Comparison of ENCODE assay signal across 31 cellular contexts in the genomic region with DNA sequence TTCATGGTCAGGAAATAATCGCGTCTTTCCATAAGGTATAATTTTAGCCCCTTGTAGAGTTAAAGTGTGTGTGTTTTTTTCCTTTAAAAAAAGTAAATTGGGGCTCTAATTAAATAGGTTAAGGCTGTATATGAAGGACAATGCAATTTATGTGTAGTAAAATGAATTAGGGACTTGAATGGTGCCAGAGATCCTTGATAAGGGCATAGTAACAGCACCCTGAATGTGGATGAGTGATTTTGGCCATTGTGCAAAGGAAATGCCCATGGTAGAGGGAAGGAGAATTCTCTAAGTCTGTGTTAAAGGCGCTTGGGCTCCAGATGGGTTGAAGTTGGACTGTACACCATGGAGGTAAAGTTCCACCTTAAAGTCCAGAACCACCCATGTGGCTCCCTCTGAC.
DNase-seq lines count a peak whose midpoint lies in the region; ATAC-seq and TF ChIP-seq lines count a peak whose summit lies in the region.
"Had no signal": no experiment of that assay in that cellular context is flagged by ENCODE, and none has a peak within 500 bp of the region (broad histone marks: within the 10 kb centered on the region; RNA-seq: fewer than 3 reads in every experiment).

No MANE protein-coding gene starts in this region.

- peaks cover 0 to 11% (median 0%) of the 10 kb centered on the region in 5 donors for H3K27me3 Mint-ChIP-seq in naive thymus-derived CD8-positive, alpha-beta T cell
- H3K27me3 Mint-ChIP-seq: B cell; CD4-positive, alpha-beta memory T cell; CD4-positive, CD25-positive, alpha-beta regulatory T cell; CD8-positive, alpha-beta memory T cell had no signal

- H3K9ac ChIP-seq in SK-N-SH (no peak overlapping the region), Karpas-422 (ENCODE audit: low read length) (no peak overlapping the region)
- H3K9ac ChIP-seq: BLaER1; BLaER1 treated with 17β-estradiol and CSF1 and Interleukin-3, amounts not matched to agents 10 nM and 100 nM had no signal

- H3K4me3 ChIP-seq in SK-N-SH (ENCODE audit: low read depth in 2 of 2, low read length in 1 of 2) (no peak overlapping the region), Karpas-422 (ENCODE audit: low read length) (no peak overlapping the region)
- H3K4me3 ChIP-seq: A549; BLaER1; BLaER1 treated with 17β-estradiol and CSF1 and Interleukin-3, amounts not matched to agents 10 nM and 100 nM had no signal

- no peak for TF ChIP-seq CTCF in SK-N-SH (IDR thresholded peaks at IDR 0.05)

- H3K27me3 ChIP-seq in SK-N-SH (ENCODE audit: insufficient read depth) (no peaks in the 10 kb centered on the region), Karpas-422 (ENCODE audit: low read length) (no peaks in the 10 kb centered on the region)
- H3K27me3 ChIP-seq: BE2C; BLaER1; BLaER1 treated with 17β-estradiol and CSF1 and Interleukin-3, amounts not matched to agents 10 nM and 100 nM had no signal

- no peak overlapping the region for H3K4me3 Mint-ChIP-seq in naive thymus-derived CD8-positive, alpha-beta T cell
- H3K4me3 Mint-ChIP-seq: B cell; CD14-positive monocyte; CD4-positive, alpha-beta memory T cell; CD4-positive, alpha-beta T cell; CD4-positive, CD25-positive, alpha-beta regulatory T cell; CD8-positive, alpha-beta memory T cell; CD8-positive, alpha-beta T cell had no signal

- H3K9me2 ChIP-seq in SK-N-SH (no peaks in the 10 kb centered on the region), Karpas-422 (replicated peaks; ENCODE audit: insufficient read depth, low read length) (no peaks in the 10 kb centered on the region)

- H3K27ac ChIP-seq in SK-N-SH (ENCODE audit: low read depth in 2 of 2, low read length in 1 of 2) (no peak overlapping the region), Karpas-422 (ENCODE audit: low read length) (no peak overlapping the region)
- H3K27ac ChIP-seq: 22Rv1; A549; BLaER1; BLaER1 treated with 17β-estradiol and CSF1 and Interleukin-3, amounts not matched to agents 10 nM and 100 nM; C4-2B had no signal

- H3K9me3 ChIP-seq in SK-N-SH (no peaks in the 10 kb centered on the region), Karpas-422 (ENCODE audit: low read length) (no peaks in the 10 kb centered on the region)
- H3K9me3 ChIP-seq: A549; BE2C; BLaER1; BLaER1 treated with 17β-estradiol and CSF1 and Interleukin-3, amounts not matched to agents 10 nM and 100 nM; Caco-2 had no signal

- H3F3A ChIP-seq in SK-N-SH (replicated peaks; ENCODE audit: insufficient read depth), result no peaks in the 10 kb centered on the region

- H3K4me1 ChIP-seq in SK-N-SH (ENCODE audit: control insufficient read depth in 1 of 2, insufficient read depth in 2 of 2, low read depth in 1 of 2, low read length in 1 of 2), result peaks cover 0 to 9% of the 10 kb centered on the region in 2 experiments; a peak in 1 of 4 replicates
- H3K4me1 ChIP-seq in Karpas-422 (ENCODE audit: low read length), result peaks cover 9% of the 10 kb centered on the region
- H3K4me1 ChIP-seq: A549; BLaER1; BLaER1 treated with 17β-estradiol and CSF1 and Interleukin-3, amounts not matched to agents 10 nM and 100 nM; Caco-2 had no signal

- H3K79me2 ChIP-seq in SK-N-SH (ENCODE audit: insufficient read depth) (no peaks in the 10 kb centered on the region), Karpas-422 (ENCODE audit: low read length) (no peaks in the 10 kb centered on the region)

- CTCF ChIA-PET in SK-N-SH (lab: Yijun Ruan, JAX), result interaction anchor here (0.9 to 3.1 kb wide), 2 partner anchors 10 to 372 kb away, joined by 3 to 20 read pairs; no protein-coding TSS in a partner anchor

- H4K20me1 ChIP-seq in SK-N-SH (ENCODE audit: insufficient read depth) (no peaks in the 10 kb centered on the region), Karpas-422 (ENCODE audit: insufficient read depth, low read depth, low read length) (no peaks in the 10 kb centered on the region)
- H4K20me1 ChIP-seq: BLaER1; BLaER1 treated with 17β-estradiol and CSF1 and Interleukin-3, amounts not matched to agents 10 nM and 100 nM had no signal

- no peak overlapping the region for H3K4me2 ChIP-seq in SK-N-SH
- H3K4me2 ChIP-seq in Karpas-422 (ENCODE audit: low read depth, low read length, poor library complexity, severe bottlenecking), result peak overlapping the region; percentile 13
- H3K4me2 ChIP-seq: A549; BLaER1; BLaER1 treated with 17β-estradiol and CSF1 and Interleukin-3, amounts not matched to agents 10 nM and 100 nM had no signal

- TF ChIP-seq EP300 in SK-N-SH (IDR thresholded peaks at IDR 0.05; ENCODE audit: borderline replicate concordance in 1 of 2, low read depth in 1 of 2, low read length in 1 of 2), result peak in 1 of 2 experiments; percentile 40; a peak in 2 of 4 replicates

- DNase-seq in SK-N-SH (no peak), Karpas-422 (no peak)
- no peak for DNase-seq in naive thymus-derived CD8-positive, alpha-beta T cell
- DNase-seq: 8988T; ACHN; AML-193; BE2C; C1 segment of cervical spinal cord; Caco-2; Calu3; CD4-positive, alpha-beta memory T cell; CD4-positive, alpha-beta T cell; CD4-positive, CD25-positive, alpha-beta regulatory T cell; CD8-positive, alpha-beta memory T cell; CD8-positive, alpha-beta T cell; COR-L47; DMS 273 treated with DMSO at 0.1 percent for 48 hours; DMS153; DMS53; DMS79; DMS79 treated with DMSO at 0.1 percent for 48 hours; DND-41; EL had no signal

- ATAC-seq in SK-N-SH treated with all-trans-retinoic acid at 6 μM for 48 hours, result no peak
- ATAC-seq in naive thymus-derived CD8-positive, alpha-beta T cell, result no peak
- ATAC-seq: A549; CD8-positive, alpha-beta T cell had no signal

- TF ChIP-seq RAD21 in SK-N-SH (IDR thresholded peaks at IDR 0.05; ENCODE audit: low read length), result no peak

- H3K9me3 Mint-ChIP-seq in naive thymus-derived CD8-positive, alpha-beta T cell, result peaks cover 0 to 4% (median 0%) of the 10 kb centered on the region in 9 donors
- H3K9me3 Mint-ChIP-seq: CD4-positive, alpha-beta T cell had no signal

- no peak overlapping the region for H3K27ac Mint-ChIP-seq in naive thymus-derived CD8-positive, alpha-beta T cell
- H3K27ac Mint-ChIP-seq: B cell; CD4-positive, alpha-beta memory T cell; CD4-positive, alpha-beta T cell; CD4-positive, CD25-positive, alpha-beta regulatory T cell; CD8-positive, alpha-beta memory T cell; CD8-positive, alpha-beta T cell had no signal

- peaks cover 0 to 1% (median 0%) of the 10 kb centered on the region in 4 donors for H3K4me1 Mint-ChIP-seq in naive thymus-derived CD8-positive, alpha-beta T cell
- H3K4me1 Mint-ChIP-seq: B cell; CD14-positive monocyte; CD4-positive, alpha-beta memory T cell; CD4-positive, CD25-positive, alpha-beta regulatory T cell; CD8-positive, alpha-beta memory T cell had no signal

- no peaks in the 10 kb centered on the region for H3K36me3 Mint-ChIP-seq in naive thymus-derived CD8-positive, alpha-beta T cell
- H3K36me3 Mint-ChIP-seq: CD14-positive monocyte; CD4-positive, alpha-beta memory T cell; CD4-positive, CD25-positive, alpha-beta regulatory T cell; CD8-positive, alpha-beta memory T cell; CD8-positive, alpha-beta T cell had no signal

- H3K36me3 ChIP-seq in SK-N-SH (replicated peaks in 1 of 2; ENCODE audit: control insufficient read depth in 1 of 2, insufficient read depth in 2 of 2, low read length in 1 of 2) (no peaks in the 10 kb centered on the region), Karpas-422 (ENCODE audit: insufficient read depth, low read length) (no peaks in the 10 kb centered on the region)
- H3K36me3 ChIP-seq: BE2C; BLaER1; BLaER1 treated with 17β-estradiol and CSF1 and Interleukin-3, amounts not matched to agents 10 nM and 100 nM had no signal

- POLR2A ChIA-PET in SK-N-SH (lab: Yijun Ruan, JAX), result no interaction called here
- POLR2A ChIA-PET in naive thymus-derived CD8-positive, alpha-beta T cell (lab: Charles Lee), result no interaction called here

- 44% methylated on average over 3 of the region's 3 CpGs for WGBS in SK-N-SH (ENCODE audit: low lambda C conversion rate)

- H2AFZ ChIP-seq in SK-N-SH (ENCODE audit: low read depth), result no peak overlapping the region
- no peak overlapping the region for H2AFZ ChIP-seq in Karpas-422 (ENCODE audit: low read length)

TF ChIP-seq in SK-N-SH, 30 proteins besides CTCF, POLR2A, EP300 and RAD21:
- TF ChIP-seq PBX3 (IDR thresholded peaks at IDR 0.05), result no peak
- peak; percentile 63; the same call in 1 of the 2 replicates for TF ChIP-seq RCOR1 (IDR thresholded peaks at IDR 0.05; ENCODE audit: low read length)
- TF ChIP-seq GATA2 (CRISPR knock-in tag; IDR thresholded peaks at IDR 0.05), result peak; percentile 82
TF ChIP-seq in SK-N-SH: peak in this region for 2.

TF ChIP-seq in SK-N-SH treated with all-trans-retinoic acid at 6 μM for 48 hours, 23 proteins besides CTCF, POLR2A, EP300 and RAD21 (continues in another document):
- TF ChIP-seq BACH2 (CRISPR knock-in tag; IDR thresholded peaks at IDR 0.05; ENCODE audit: borderline replicate concordance), result no peak
- no peak for TF ChIP-seq GLIS3 (CRISPR knock-in tag; IDR thresholded peaks at IDR 0.05)
- TF ChIP-seq ZNF70 (CRISPR knock-in tag; IDR thresholded peaks at IDR 0.05), result no peak
- no peak for TF ChIP-seq ESRRG (CRISPR knock-in tag; IDR thresholded peaks at IDR 0.05)
- TF ChIP-seq, protein P1, sequence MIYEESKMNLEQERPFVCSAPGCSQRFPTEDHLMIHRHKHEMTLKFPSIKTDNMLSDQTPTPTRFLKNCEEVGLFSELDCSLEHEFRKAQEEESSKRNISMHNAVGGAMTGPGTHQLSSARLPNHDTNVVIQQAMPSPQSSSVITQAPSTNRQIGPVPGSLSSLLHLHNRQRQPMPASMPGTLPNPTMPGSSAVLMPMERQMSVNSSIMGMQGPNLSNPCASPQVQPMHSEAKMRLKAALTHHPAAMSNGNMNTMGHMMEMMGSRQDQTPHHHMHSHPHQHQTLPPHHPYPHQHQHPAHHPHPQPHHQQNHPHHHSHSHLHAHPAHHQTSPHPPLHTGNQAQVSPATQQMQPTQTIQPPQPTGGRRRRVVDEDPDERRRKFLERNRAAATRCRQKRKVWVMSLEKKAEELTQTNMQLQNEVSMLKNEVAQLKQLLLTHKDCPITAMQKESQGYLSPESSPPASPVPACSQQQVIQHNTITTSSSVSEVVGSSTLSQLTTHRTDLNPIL (CRISPR knock-in tag; IDR thresholded peaks at IDR 0.05; ENCODE audit: low read depth), result no peak
- no peak for TF ChIP-seq ISL1 (CRISPR knock-in tag; IDR thresholded peaks at IDR 0.05)
- TF ChIP-seq TCF4 (CRISPR knock-in tag; IDR thresholded peaks at IDR 0.05; ENCODE audit: borderline replicate concordance), result no peak
- TF ChIP-seq ARNTL (CRISPR knock-in tag; IDR thresholded peaks at IDR 0.05; ENCODE audit: borderline replicate concordance, low read depth), result no peak
- TF ChIP-seq TOX (CRISPR knock-in tag; IDR thresholded peaks at IDR 0.05; ENCODE audit: borderline replicate concordance), result no peak
- no peak for TF ChIP-seq OSR1 (CRISPR knock-in tag; IDR thresholded peaks at IDR 0.05)
- TF ChIP-seq PPARA (CRISPR knock-in tag; IDR thresholded peaks at IDR 0.05; ENCODE audit: borderline replicate concordance), result no peak
- no peak for TF ChIP-seq ZC3H10 (CRISPR knock-in tag; IDR thresholded peaks at IDR 0.05)
- no peak for TF ChIP-seq CSDC2 (CRISPR knock-in tag; IDR thresholded peaks at IDR 0.05)
